ENCODE assay signal across 11 cellular contexts in the genomic region with DNA sequence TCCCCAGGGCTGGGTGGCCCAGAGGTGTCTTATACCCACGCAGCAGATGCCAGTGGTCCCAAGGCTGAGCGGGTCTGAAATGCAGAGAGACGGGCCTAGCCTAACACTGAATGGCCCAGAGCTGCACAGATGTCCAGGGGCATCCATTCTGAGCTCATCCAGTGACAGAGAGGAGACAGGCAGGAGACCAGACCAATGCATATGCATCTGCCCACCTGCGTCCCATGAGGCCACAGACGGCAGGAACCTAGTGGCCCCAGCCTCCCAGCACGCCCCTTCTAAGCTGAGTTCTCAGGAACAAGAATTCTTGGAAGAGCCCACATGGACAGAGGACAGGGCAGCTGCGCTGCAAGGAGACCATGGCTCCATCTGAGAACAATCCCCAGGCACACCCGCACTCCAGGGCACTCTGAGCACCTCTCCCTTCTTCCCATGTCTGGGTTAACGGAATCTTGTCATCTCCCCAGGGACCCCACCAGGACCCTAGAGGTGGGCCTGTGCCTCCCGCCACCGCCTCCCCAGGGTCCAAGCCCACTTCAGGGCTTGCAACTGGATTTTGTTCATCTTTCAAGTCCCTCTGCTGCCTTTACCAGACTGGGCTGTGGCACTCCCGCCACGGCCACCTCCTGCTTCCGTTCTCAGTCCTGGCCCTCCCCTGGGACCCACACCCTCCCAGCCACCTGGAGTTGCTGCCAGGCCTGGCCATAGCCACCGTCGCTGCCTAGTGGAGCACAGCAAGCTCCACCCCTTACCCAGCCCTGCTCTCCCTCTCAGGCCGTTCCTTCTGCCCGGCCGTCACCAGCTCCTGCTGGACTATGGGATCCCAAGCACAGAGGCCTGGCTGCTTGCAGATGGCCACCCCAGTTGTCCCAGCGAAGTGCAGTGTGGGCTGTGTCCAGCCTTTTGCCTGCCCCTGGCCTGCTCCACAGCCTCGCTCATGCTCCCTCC. TPM values are rescaled to one million over a fixed set of nuclear protein-coding genes. Genes with fewer than 3 reads are reported as not detected.
DNase-seq lines count a peak whose midpoint lies in the region; ATAC-seq and TF ChIP-seq lines count a peak whose summit lies in the region.
"Had no signal": no experiment of that assay in that cellular context is flagged by ENCODE, and none has a peak within 500 bp of the region (broad histone marks: within the 10 kb centered on the region; RNA-seq: fewer than 3 reads in every experiment).

No MANE protein-coding gene starts in this region.

- ATAC-seq in left cardiac atrium = no peak
- peak; percentile 81 for ATAC-seq in HG03432 (IDR thresholded peaks at IDR 0.05; ENCODE audit: unreplicated experiment)
- peak; percentile 43 for ATAC-seq in upper lobe of right lung
- ATAC-seq in GM19467 (IDR thresholded peaks at IDR 0.05; ENCODE audit: unreplicated experiment) = no peak

- TF ChIP-seq CTCF in upper lobe of right lung (IDR thresholded peaks at IDR 0.05) = no peak

- H3K27me3 ChIP-seq in upper lobe of right lung = peaks cover 55% of the 10 kb centered on the region

- peak; percentile 54 for DNase-seq in cardiac septum (ENCODE audit: low spot score)
- DNase-seq in left cardiac atrium = no peak
- peak; percentile 53 for DNase-seq in ecto neural progenitor cell (ENCODE audit: low spot score)
- DNase-seq in upper lobe of right lung = peak; percentile 60
- DNase-seq in nucleus accumbens (lab: John Stamatoyannopoulos, UW) = no peak
- DNase-seq in medulla oblongata (ENCODE audit: extremely low spot score) = no peak

- H3K4me1 ChIP-seq in upper lobe of right lung = no peaks in the 10 kb centered on the region
- H3K4me1 ChIP-seq: parathyroid adenoma had no signal

- intact Hi-C loops in cardiac septum (cut with DNase I) (loop anchor here (10.0 kb wide), 1 partner anchor 115 kb away; no protein-coding TSS in a partner anchor), left cardiac atrium (cut with DNase I) (no loop called here), upper lobe of right lung (cut with DNase I) (no loop called here)

- no peaks in the 10 kb centered on the region for H3K36me3 ChIP-seq in upper lobe of right lung

- no peak overlapping the region for H3K27ac ChIP-seq in upper lobe of right lung
- H3K27ac ChIP-seq: HL-60, parathyroid adenoma had no signal

- no peak overlapping the region for H3K4me3 ChIP-seq in upper lobe of right lung

- H3K9me3 ChIP-seq in upper lobe of right lung = no peaks in the 10 kb centered on the region

RNA-seq across cellular contexts. Expression of a gene that starts 3.3 kb away (rescaled TPM):
- total RNA-seq in cardiac septum (not detected), left cardiac atrium (not detected), upper lobe of right lung (10.1 TPM)
- total RNA-seq: Daoy had no signal

Comparison
In these comparisons a context has a peak if more than half of its experiments do, and no peak if none do; other contexts are left out.
1. DNase-seq: peak in cardiac septum (single experiment), ecto neural progenitor cell (single experiment) and upper lobe of right lung (single experiment); none in left cardiac atrium (single experiment), nucleus accumbens (0 of 56) and medulla oblongata (single experiment).
2. ATAC-seq: peak in HG03432 (single experiment) and upper lobe of right lung (single experiment); none in left cardiac atrium (0 of 2) and GM19467 (single experiment).
3. RNA of a gene that starts 3.3 kb away (total RNA-seq): 10.1 TPM in upper lobe of right lung (single experiment); not detected in cardiac septum (single experiment) and not detected in left cardiac atrium; every median in the first group is over 10 times any median in the second.